ENCODE assay signal across 17 cellular contexts in the genomic region with DNA sequence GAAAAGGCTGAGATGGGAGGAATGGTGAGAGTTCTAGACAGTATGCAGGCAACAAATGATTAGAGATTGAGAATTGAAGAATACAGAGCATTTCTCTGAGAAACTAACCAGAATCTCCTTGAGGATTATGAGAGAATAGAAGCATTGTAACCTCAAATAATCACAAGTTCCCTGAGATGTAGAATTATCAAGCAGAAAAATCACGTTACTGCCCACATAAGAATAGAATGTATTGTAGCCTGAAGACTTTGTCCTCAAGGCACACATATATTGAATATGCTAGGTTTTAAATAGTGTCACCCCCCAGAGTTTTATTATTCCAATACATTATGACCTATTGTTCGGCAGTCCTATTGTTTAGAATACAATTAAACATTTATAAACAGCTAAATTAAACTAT. TPM values are rescaled to one million over a fixed set of nuclear protein-coding genes. Genes with fewer than 3 reads are reported as not detected.
A peak's percentile ranks its signal among the peaks of the same experiment; 100 is the strongest.
DNase-seq lines count a peak whose midpoint lies in the region; ATAC-seq and TF ChIP-seq lines count a peak whose summit lies in the region.
"Had no signal": no experiment of that assay in that cellular context is flagged by ENCODE, and none has a peak within 500 bp of the region (broad histone marks: within the 10 kb centered on the region; RNA-seq: fewer than 3 reads in every experiment).

No MANE protein-coding gene starts in this region.

- H3K4me1 ChIP-seq in endocrine pancreas (ENCODE audit: control insufficient read depth, insufficient read depth, low read length), result peaks cover 10% of the 10 kb centered on the region
- H3K4me1 ChIP-seq in muscle layer of duodenum (ENCODE audit: control insufficient read depth in 1 of 2, insufficient read depth in 2 of 2, low read length in 2 of 2), result peaks cover 5 to 12% of the 10 kb centered on the region in 2 donors

- H3K27me3 ChIP-seq in endocrine pancreas (ENCODE audit: control insufficient read depth, insufficient read depth, low read length) (no peaks in the 10 kb centered on the region), muscle layer of duodenum (ENCODE audit: low read depth, low read length) (no peaks in the 10 kb centered on the region), H7 (ENCODE audit: control insufficient read depth, insufficient read depth, low read length) (no peaks in the 10 kb centered on the region)
- H3K27me3 ChIP-seq: BLaER1 treated with 17β-estradiol and CSF1 and Interleukin-3, amounts not matched to agents 10 nM and 100 nM had no signal

- no peak overlapping the region for H3K27ac Mint-ChIP-seq in activated CD8-positive, alpha-beta T cell treated with anti-CD3 and anti-CD28 coated beads for 36 hours
- H3K27ac Mint-ChIP-seq: CD8-positive, alpha-beta T cell had no signal

- DNase-seq in H7, result no peak
- no peak for DNase-seq in SIG-M5 (lab: John Stamatoyannopoulos, UW)
- no peak for DNase-seq in activated CD8-positive, alpha-beta T cell treated with anti-CD3 and anti-CD28 coated beads for 36 hours
- DNase-seq: CD8-positive, alpha-beta T cell; DMS79; NCI-H1092 treated with DMSO at 0.1 percent for 48 hours; NCI-H1694; NCI-H2081 treated with DMSO at 0.1 percent for 48 hours; NCI-H748 treated with DMSO at 0.1 percent for 48 hours; NK-92 treated with Interleukin-12 subunit alpha and Interleukin-12 subunit beta, amount 100 ng/mL, for 24 hours; Right ventricle myocardium superior had no signal

- no peak overlapping the region for H3K4me3 Mint-ChIP-seq in activated CD8-positive, alpha-beta T cell treated with anti-CD3 and anti-CD28 coated beads for 36 hours
- H3K4me3 Mint-ChIP-seq: CD8-positive, alpha-beta T cell had no signal

- peak overlapping the region; percentile 23 for H3K4me3 ChIP-seq in endocrine pancreas (ENCODE audit: control insufficient read depth, insufficient read depth, low read length)
- H3K4me3 ChIP-seq in muscle layer of duodenum (ENCODE audit: low read depth in 1 of 2, low read length in 2 of 2), result no peak overlapping the region
- H3K4me3 ChIP-seq in H7 (ENCODE audit: insufficient read depth, low read depth, low read length), result no peak overlapping the region
- H3K4me3 ChIP-seq: BLaER1 treated with 17β-estradiol and CSF1 and Interleukin-3, amounts not matched to agents 10 nM and 100 nM; K562 had no signal

- no peak for TF ChIP-seq CTCF in VCaP (conservative IDR thresholded peaks at IDR 0.05)
- no peak for TF ChIP-seq CTCF in activated CD8-positive, alpha-beta T cell treated with anti-CD3 and anti-CD28 coated beads for 36 hours (IDR thresholded peaks at IDR 0.05)

- no peaks in the 10 kb centered on the region for H3K36me3 Mint-ChIP-seq in activated CD8-positive, alpha-beta T cell treated with anti-CD3 and anti-CD28 coated beads for 36 hours (ENCODE audit: low read depth)
- H3K36me3 Mint-ChIP-seq: CD8-positive, alpha-beta T cell had no signal

- H3K36me3 ChIP-seq in endocrine pancreas (ENCODE audit: control insufficient read depth, insufficient read depth, low read length), result no peaks in the 10 kb centered on the region
- peaks cover 0 to 3% of the 10 kb centered on the region in 2 donors for H3K36me3 ChIP-seq in muscle layer of duodenum (ENCODE audit: control insufficient read depth in 1 of 2, insufficient read depth in 2 of 2, low read length in 2 of 2)
- H3K36me3 ChIP-seq in H7 (replicated peaks; ENCODE audit: control insufficient read depth, insufficient read depth, low read length), result no peaks in the 10 kb centered on the region

- H3K9me3 ChIP-seq in endocrine pancreas (ENCODE audit: control insufficient read depth, low read length) (no peaks in the 10 kb centered on the region), muscle layer of duodenum (ENCODE audit: control insufficient read depth in 1 of 2, low read length in 2 of 2) (no peaks in the 10 kb centered on the region)

- no peak for ATAC-seq in activated CD8-positive, alpha-beta T cell treated with anti-CD3 and anti-CD28 coated beads for 36 hours
- ATAC-seq: CD8-positive, alpha-beta T cell; K562 had no signal

- POLR2A ChIA-PET in activated CD8-positive, alpha-beta T cell treated with anti-CD3 and anti-CD28 coated beads for 36 hours (lab: Charles Lee), result no interaction called here

- no peaks in the 10 kb centered on the region for H3K9me3 Mint-ChIP-seq in activated CD8-positive, alpha-beta T cell treated with anti-CD3 and anti-CD28 coated beads for 36 hours
- H3K9me3 Mint-ChIP-seq: CD8-positive, alpha-beta T cell had no signal

- intact Hi-C loops in activated CD8-positive, alpha-beta T cell treated with anti-CD3 and anti-CD28 coated beads for 36 hours (cut with micrococcal nuclease), result no loop called here

- H3K4me1 Mint-ChIP-seq in activated CD8-positive, alpha-beta T cell treated with anti-CD3 and anti-CD28 coated beads for 36 hours (ENCODE audit: low read depth), result no peaks in the 10 kb centered on the region

- peaks cover 2% of the 10 kb centered on the region for H3K27me3 Mint-ChIP-seq in activated CD8-positive, alpha-beta T cell treated with anti-CD3 and anti-CD28 coated beads for 36 hours

- no peak overlapping the region for H3K9ac ChIP-seq in endocrine pancreas (ENCODE audit: control insufficient read depth, insufficient read depth, low read length)
- H3K9ac ChIP-seq: BLaER1 treated with 17β-estradiol and CSF1 and Interleukin-3, amounts not matched to agents 10 nM and 100 nM had no signal

- CTCF ChIA-PET in activated CD8-positive, alpha-beta T cell treated with anti-CD3 and anti-CD28 coated beads for 36 hours (lab: Charles Lee), result no interaction called here

- H3K27ac ChIP-seq in VCaP (peak overlapping the region; percentile 1; the same call in 1 of the 2 replicates), muscle layer of duodenum (ENCODE audit: low read length) (peak overlapping the region; percentile 14), temporal lobe (ENCODE audit: low read depth, low read length) (peak overlapping the region; percentile 75)
- H3K27ac ChIP-seq: BLaER1 treated with 17β-estradiol and CSF1 and Interleukin-3, amounts not matched to agents 10 nM and 100 nM had no signal

RNA-seq across cellular contexts. Expression of a gene that starts 57.2 kb away (rescaled TPM):
- 2.2 TPM for total RNA-seq in temporal lobe
- total RNA-seq in H7 (2014; rRNA removed; shearing (Covaris generic)), result 8.7 and 8.8 TPM in 2 replicates
- total RNA-seq in activated CD8-positive, alpha-beta T cell treated with anti-CD3 and anti-CD28 coated beads for 36 hours, result under 1 TPM; 0.34 to 0.45 TPM
- total RNA-seq: CD8-positive, alpha-beta T cell had no signal

Comparison
In these comparisons a context has a peak if more than half of its experiments do, and no peak if none do; other contexts are left out.
1. H3K27ac ChIP-seq: peak in every context shown above with its lines; median percentile 75 in temporal lobe; 14 in muscle layer of duodenum; 1 in VCaP.